8 cellular contexts compared by ENCODE assay signal in genomic region chr12:95815635-95816212, GRCh38.
DNase-seq lines count a peak whose midpoint lies in the region; ATAC-seq, FAIRE-seq and TF ChIP-seq lines count a peak whose summit lies in the region.

No MANE protein-coding gene starts in this region.

- CTCF ChIA-PET in GM10248 (lab: Yijun Ruan, JAX), result interaction anchor here (0.7 to 1.5 kb wide), 3 partner anchors 183 to 190 kb away, joined by 3 to 4 read pairs (median 3); no protein-coding TSS in a partner anchor

- H3K4me3 ChIP-seq in adipocyte (ENCODE audit: low read length), result no peak overlapping the region

- peak; percentile 98 for FAIRE-seq in islet of Langerhans (lab: Jason Lieb, UNC)

- no peak overlapping the region for H3K9ac ChIP-seq in adipocyte (ENCODE audit: low read length)

- H3K27me3 ChIP-seq in adipocyte (replicated peaks; ENCODE audit: control insufficient read depth, insufficient read depth, low read length), result no peaks in the 10 kb centered on the region

- no peaks in the 10 kb centered on the region for H3K4me1 ChIP-seq in adipocyte (ENCODE audit: control insufficient read depth, insufficient read depth, low read length)

- H3K36me3 ChIP-seq in adipocyte (ENCODE audit: control insufficient read depth, insufficient read depth, low read length, severe bottlenecking), result no peaks in the 10 kb centered on the region

- ATAC-seq in HG03159 (IDR thresholded peaks at IDR 0.05; ENCODE audit: unreplicated experiment), result no peak
- no peak for ATAC-seq in GM18519 (IDR thresholded peaks at IDR 0.05; ENCODE audit: low FRiP score, unreplicated experiment)

- TF ChIP-seq CTCF in GM10248 (IDR thresholded peaks at IDR 0.05; ENCODE audit: control extremely low read depth, extremely low read depth, low read depth, missing control alignments), result peak; percentile 59

- POLR2A ChIA-PET in GM10248 (lab: Yijun Ruan, JAX), result no interaction called here

- H3K9me3 ChIP-seq in adipocyte (ENCODE audit: control insufficient read depth, low read length), result no peaks in the 10 kb centered on the region

- peak; percentile 50 for DNase-seq in GM10248 (ENCODE audit: extremely low spot score)
- peak in 2 of 3 experiments; percentile 32 to 51 for DNase-seq in NCI-H1417 (lab: John Stamatoyannopoulos, UW)
- peak; percentile 76 for DNase-seq in adipocyte (ENCODE audit: low read depth)
- no peak for DNase-seq in AG08396 (ENCODE audit: low spot score)
- DNase-seq in NCI-H226, result no peak

Comparison
In these comparisons a context has a peak if more than half of its experiments do, and no peak if none do; other contexts are left out.
1. DNase-seq: peak in GM10248 (single experiment), NCI-H1417 (2 of 3) and adipocyte (single experiment); none in AG08396 (single experiment) and NCI-H226 (single experiment).